Comparison of ENCODE assay signal across 13 cellular contexts in genomic region chr22:17778412-17778976, GRCh38. TPM values are rescaled to one million over a fixed set of nuclear protein-coding genes. Genes with fewer than 3 reads are reported as not detected.
DNase-seq lines count a peak whose midpoint lies in the region; ATAC-seq, FAIRE-seq and TF ChIP-seq lines count a peak whose summit lies in the region.
"Had no signal": no experiment of that assay in that cellular context is flagged by ENCODE, and none has a peak within 500 bp of the region (broad histone marks: within the 10 kb centered on the region; RNA-seq: fewer than 3 reads in every experiment).

No MANE protein-coding gene starts in this region.

- no peaks in the 10 kb centered on the region for H3K9me3 Mint-ChIP-seq in activated T-cell treated with anti-CD3 and anti-CD28 coated beads, Interleukin-2, amount 50 U/mL, for 72 hours
- no peaks in the 10 kb centered on the region for H3K9me3 Mint-ChIP-seq in stimulated activated effector memory CD8-positive, alpha-beta T cell treated with anti-CD3 and anti-CD28 coated beads, Interleukin-12 subunit alpha, Interleukin-12 subunit beta, amount 100 ng/mL, for 72 hours

- peak overlapping the region; percentile 80 to 98 for H3K4me3 Mint-ChIP-seq in activated T-cell treated with anti-CD3 and anti-CD28 coated beads, Interleukin-2, amount 50 U/mL, for 72 hours
- peak overlapping the region; percentile 91 for H3K4me3 Mint-ChIP-seq in stimulated activated effector memory CD8-positive, alpha-beta T cell treated with anti-CD3 and anti-CD28 coated beads, Interleukin-12 subunit alpha, Interleukin-12 subunit beta, amount 100 ng/mL, for 72 hours

- BruUV-seq in K562 (replicated peaks; lab: Mats Ljungman, UMichigan) = no TSS peak

- H3K36me3 ChIP-seq in Loucy (ENCODE audit: insufficient read depth, low read length) (no peaks in the 10 kb centered on the region), K562 (ENCODE audit: control insufficient read depth, insufficient read depth, low read length) (no peaks in the 10 kb centered on the region)
- H3K36me3 ChIP-seq: cardiac muscle cell had no signal

- H3K9me3 ChIP-seq in Loucy (ENCODE audit: insufficient read depth, low read depth, low read length) (no peaks in the 10 kb centered on the region), K562 (replicated peaks; ENCODE audit: control insufficient read depth, insufficient read depth, low read depth, low read length) (no peaks in the 10 kb centered on the region)
- H3K9me3 ChIP-seq: SK-N-SH had no signal

- POLR2A ChIA-PET in K562 (lab: Yijun Ruan, JAX) = interaction anchor here (0.6 to 2.0 kb wide), 6 partner anchors 8 to 299 kb away, joined by 3 to 11 read pairs (median 3); no protein-coding TSS in a partner anchor

- no peak for TF ChIP-seq EP300 in K562 (IDR thresholded peaks at IDR 0.05; ENCODE audit: low read length)

- H3K27ac Mint-ChIP-seq in activated T-cell treated with anti-CD3 and anti-CD28 coated beads, Interleukin-2, amount 50 U/mL, for 72 hours = no peak overlapping the region
- H3K27ac Mint-ChIP-seq in stimulated activated effector memory CD8-positive, alpha-beta T cell treated with anti-CD3 and anti-CD28 coated beads, Interleukin-12 subunit alpha, Interleukin-12 subunit beta, amount 100 ng/mL, for 72 hours = peak overlapping the region; percentile 81

- H2AFZ ChIP-seq in Loucy (ENCODE audit: low read length) (no peak overlapping the region), K562 (ENCODE audit: low read depth, low read length) (no peak overlapping the region)

- peaks cover 12% of the 10 kb centered on the region for H4K20me1 ChIP-seq in Loucy (ENCODE audit: insufficient read depth, low read length, poor library complexity, severe bottlenecking)
- H4K20me1 ChIP-seq in K562 (replicated peaks; ENCODE audit: control insufficient read depth, insufficient read depth, low read length) = 0 out of 2 replicates have a peak, but pooled peaks cover 1% of the 10 kb centered on the region

- peaks cover 3% of the 10 kb centered on the region for H3K9me1 ChIP-seq in K562 (ENCODE audit: control insufficient read depth, insufficient read depth, low read length)

- CTCF ChIA-PET in K562 (lab: Yijun Ruan, JAX; ENCODE audit: low intra/inter-chr PET ratio) = no interaction called here

- no peak for DNase-seq in activated T-cell treated with anti-CD3 and anti-CD28 coated beads, Interleukin-2, amount 50 U/mL, for 72 hours
- no peak for DNase-seq in activated T-cell treated with anti-CD3 and anti-CD28 coated beads, Interleukin-2, amount 50 U/mL, for 1 hour
- no peak for DNase-seq in K562 (ENCODE audit: extremely low read depth in 1 of 4, low spot score in 3 of 4)
- DNase-seq in stimulated activated effector memory CD8-positive, alpha-beta T cell treated with anti-CD3 and anti-CD28 coated beads, Interleukin-12 subunit alpha, Interleukin-12 subunit beta, amount 100 ng/mL, for 72 hours (ENCODE audit: low spot score in 2 of 2) = no peak
- no peak for DNase-seq in Right ventricle myocardium superior
- DNase-seq: mammary epithelial cell, occipital lobe, SK-N-SH, small intestine had no signal

- H3K9ac ChIP-seq in Loucy (ENCODE audit: low read depth, low read length, poor library complexity, severe bottlenecking) (peak overlapping the region; percentile 95), K562 (ENCODE audit: insufficient read depth in 1 of 2, low read depth in 2 of 2, low read length in 2 of 2) (peak overlapping the region in 1 of 2 experiments; percentile 67; a peak in 2 of 4 replicates)
- H3K9ac ChIP-seq: SK-N-SH had no signal

- H3F3A ChIP-seq in Loucy (ENCODE audit: low read depth) = peaks cover 4% of the 10 kb centered on the region; the same call in 1 of the 2 replicates

- H3K79me2 ChIP-seq in Loucy (ENCODE audit: insufficient read depth, low read length) = peaks cover 71% of the 10 kb centered on the region
- peaks cover 5% of the 10 kb centered on the region for H3K79me2 ChIP-seq in K562 (ENCODE audit: control insufficient read depth, insufficient read depth, low read length)

- H3K27ac ChIP-seq in K562 (ENCODE audit: extremely low read depth, low read depth, low read length) = no peak overlapping the region
- H3K27ac ChIP-seq: cardiac muscle cell had no signal

- H3K9me2 ChIP-seq in Loucy (replicated peaks; ENCODE audit: low read depth, low read length) = no peaks in the 10 kb centered on the region
- H3K9me2 ChIP-seq: SK-N-SH had no signal

- TF ChIP-seq CTCF in Loucy (conservative IDR thresholded peaks at IDR 0.05; ENCODE audit: low read length) (no peak), K562 (IDR thresholded peaks at IDR 0.05 in 2 of 3, conservative IDR thresholded peaks at IDR 0.05 in 1 of 3; ENCODE audit: insufficient read depth in 2 of 3, low read depth in 1 of 3, low read length in 3 of 3) (no peak)

- FAIRE-seq in K562 (lab: Jason Lieb, UNC) = no peak
- FAIRE-seq: small intestine had no signal

- peak overlapping the region; percentile 98 for H3K4me2 ChIP-seq in Loucy (ENCODE audit: low read depth, low read length, poor library complexity, severe bottlenecking)
- H3K4me2 ChIP-seq in K562 (ENCODE audit: insufficient read depth, low read length) = no peak overlapping the region; the same call in 1 of the 2 replicates
- H3K4me2 ChIP-seq: SK-N-SH had no signal

- H3K36me3 Mint-ChIP-seq in activated T-cell treated with anti-CD3 and anti-CD28 coated beads, Interleukin-2, amount 50 U/mL, for 72 hours (ENCODE audit: insufficient read depth in 2 of 2) = no peaks in the 10 kb centered on the region
- H3K36me3 Mint-ChIP-seq in stimulated activated effector memory CD8-positive, alpha-beta T cell treated with anti-CD3 and anti-CD28 coated beads, Interleukin-12 subunit alpha, Interleukin-12 subunit beta, amount 100 ng/mL, for 72 hours = peaks cover 5% of the 10 kb centered on the region

- H3K4me3 ChIP-seq in Loucy (ENCODE audit: low read length, poor library complexity, severe bottlenecking) (peak overlapping the region; percentile 82), K562 (no peak overlapping the region)
- H3K4me3 ChIP-seq: cardiac muscle cell had no signal

- peaks cover 67% of the 10 kb centered on the region for H3K4me1 Mint-ChIP-seq in activated T-cell treated with anti-CD3 and anti-CD28 coated beads, Interleukin-2, amount 50 U/mL, for 72 hours (ENCODE audit: low read depth)
- peaks cover 71% of the 10 kb centered on the region for H3K4me1 Mint-ChIP-seq in stimulated activated effector memory CD8-positive, alpha-beta T cell treated with anti-CD3 and anti-CD28 coated beads, Interleukin-12 subunit alpha, Interleukin-12 subunit beta, amount 100 ng/mL, for 72 hours

- in situ Hi-C loops in K562 (cut with MboI) = no loop called here

- no peaks in the 10 kb centered on the region for H3K27me3 Mint-ChIP-seq in activated T-cell treated with anti-CD3 and anti-CD28 coated beads, Interleukin-2, amount 50 U/mL, for 72 hours (ENCODE audit: low read depth)

- 84% methylated on average over 23 of the region's 23 CpGs for WGBS in K562 (ENCODE audit: insufficient coverage, low coverage, missing lambda C conversion rate)

- no peak for TF ChIP-seq POLR2A in K562 (conservative IDR thresholded peaks at IDR 0.05)

- intact Hi-C loops in K562 (cut with micrococcal nuclease) = loop anchor here (10.0 kb wide), 1 partner anchor 286 kb away; no protein-coding TSS in a partner anchor
- intact Hi-C loops in Right ventricle myocardium superior (cut with DNase I) = no loop called here

- TF ChIP-seq RAD21 in K562 (CRISPR knock-in tag; conservative IDR thresholded peaks at IDR 0.05 in 1 of 2, IDR thresholded peaks at IDR 0.05 in 1 of 2) = no peak

- H3K4me1 ChIP-seq in Loucy (ENCODE audit: insufficient read depth, low read length, poor library complexity, severe bottlenecking) = peaks cover 70% of the 10 kb centered on the region
- H3K4me1 ChIP-seq in K562 (replicated peaks in 1 of 2; ENCODE audit: control insufficient read depth in 2 of 2, insufficient read depth in 2 of 2, low read length in 2 of 2) = peaks cover 16 to 68% of the 10 kb centered on the region in 2 experiments; a peak in 4 of 5 replicates

- H3K27me3 ChIP-seq in Loucy (ENCODE audit: insufficient read depth, low read length, poor library complexity, severe bottlenecking) (no peaks in the 10 kb centered on the region), K562 (ENCODE audit: control insufficient read depth in 2 of 2, insufficient read depth in 2 of 2, low read length in 2 of 2) (no peaks in the 10 kb centered on the region; a peak in 1 of 5 replicates)
- H3K27me3 ChIP-seq: cardiac muscle cell had no signal

- ATAC-seq in activated T-cell treated with anti-CD3 and anti-CD28 coated beads, Interleukin-2, amount 50 U/mL, for 72 hours (replicated peaks in 1 of 2) = no peak
- ATAC-seq in K562 = no peak
- no peak for ATAC-seq in stimulated activated effector memory CD8-positive, alpha-beta T cell treated with anti-CD3 and anti-CD28 coated beads, Interleukin-12 subunit alpha, Interleukin-12 subunit beta, amount 100 ng/mL, for 72 hours
- no peak for ATAC-seq in Right ventricle myocardium superior (ENCODE audit: poor library complexity)
- ATAC-seq in GM21619 (IDR thresholded peaks at IDR 0.05; ENCODE audit: unreplicated experiment) = no peak
- no peak for ATAC-seq in HG03457 (IDR thresholded peaks at IDR 0.05; ENCODE audit: unreplicated experiment)

RNA-seq across cellular contexts. Expression of gene BID, which starts 4.2 kb away (rescaled TPM):
- total RNA-seq in activated T-cell treated with anti-CD3 and anti-CD28 coated beads, Interleukin-2, amount 50 U/mL, for 72 hours = 10 to 100 TPM in 1 of 2 donors, 1 to 10 TPM in 1; 7.7 to 11.6 TPM
- 18.0 and 26.5 TPM in 2 replicates for total RNA-seq in K562 (2011; cell fraction: chromatin; rRNA removed; ENCODE audit: low replicate concordance)
- 39.3 and 42.0 TPM in 2 replicates for total RNA-seq in K562 (2011; cell fraction: nucleolus; rRNA removed)
- total RNA-seq in K562 (2011; cell fraction: nucleoplasm; rRNA removed) = 27.0 and 30.7 TPM in 2 replicates
- 165 and 212 TPM in 2 replicates for total RNA-seq in K562 (2014; rRNA removed)
- total RNA-seq in K562 (2014; rRNA removed; fragmentation: Illumina TruSeq; extraction: Trizol) = 25.5 and 26.3 TPM in 2 replicates
- 60.4 and 63.7 TPM in 2 replicates for total RNA-seq in K562 (2015; rRNA removed; fragmentation: Illumina TruSeq; extraction: Trizol)
- 94.7 and 99.6 TPM in 2 replicates for total RNA-seq in K562 (2021)
- polyA plus RNA-seq in K562 (2011; rRNA removed) = 119 and 164 TPM in 2 replicates
- polyA plus RNA-seq in K562 (2011; cell fraction: cytosol; rRNA removed) = 249 and 453 TPM in 2 replicates
- 84.6 and 89.3 TPM in 2 replicates for polyA plus RNA-seq in K562 (2011; cell fraction: nucleus; rRNA removed)
- 60.9 and 80.1 TPM in 2 replicates for polyA plus RNA-seq in K562 (2012)
- 35.2 and 84.7 TPM in 2 replicates for polyA plus RNA-seq in K562 (2014; fragmentation: Illumina TruSeq; extraction: Trizol)
- 1 to 10 TPM; 5.2 to 8.9 TPM for polyA plus RNA-seq in K562 (2014; fragmentation: Nextera tagmentation; extraction: Ambion mirVana)
- polyA plus RNA-seq in K562 (2014; rRNA removed) = 208 and 209 TPM in 2 replicates
- 21.5 and 30.2 TPM in 2 replicates for polyA minus RNA-seq in K562 (2011; rRNA and poly(A)+ RNA removed)
- polyA minus RNA-seq in K562 (2011; cell fraction: cytosol; rRNA and poly(A)+ RNA removed) = 46.1 and 91.5 TPM in 2 replicates
- polyA minus RNA-seq in K562 (2011; cell fraction: nucleus; rRNA and poly(A)+ RNA removed) = 7.7 and 13.4 TPM in 2 replicates
- 20.0 TPM for total RNA-seq in Right ventricle myocardium superior
